24 cellular contexts compared by ENCODE assay signal in genomic region chr4:110132822-110133719, GRCh38.
A peak's percentile ranks its signal among the peaks of the same experiment; 100 is the strongest.
DNase-seq lines count a peak whose midpoint lies in the region; ATAC-seq and TF ChIP-seq lines count a peak whose summit lies in the region.
"Had no signal": no experiment of that assay in that cellular context is flagged by ENCODE, and none has a peak within 500 bp of the region (broad histone marks: within the 10 kb centered on the region; RNA-seq: fewer than 3 reads in every experiment).

No MANE protein-coding gene starts in this region.

- no peaks in the 10 kb centered on the region for H3K27me3 ChIP-seq in PC-3 (ENCODE audit: low read length)
- no peaks in the 10 kb centered on the region for H3K27me3 ChIP-seq in transverse colon
- H3K27me3 ChIP-seq in prostate gland (replicated peaks; ENCODE audit: insufficient read depth), result no peaks in the 10 kb centered on the region
- no peaks in the 10 kb centered on the region for H3K27me3 ChIP-seq in HAP-1 (ENCODE audit: low read depth)
- H3K27me3 ChIP-seq: BLaER1 treated with 17β-estradiol and CSF1 and Interleukin-3, amounts not matched to agents 10 nM and 100 nM; gastrocnemius medialis; suprapubic skin had no signal

- H4K20me1 ChIP-seq in PC-3 (ENCODE audit: low read length), result no peaks in the 10 kb centered on the region
- H4K20me1 ChIP-seq: BLaER1 treated with 17β-estradiol and CSF1 and Interleukin-3, amounts not matched to agents 10 nM and 100 nM had no signal

- H3K79me2 ChIP-seq in PC-3 (ENCODE audit: low read length), result no peaks in the 10 kb centered on the region
- H3K79me2 ChIP-seq: parathyroid adenoma had no signal

- H2AFZ ChIP-seq in PC-3 (ENCODE audit: low read length), result no peak overlapping the region
- H2AFZ ChIP-seq: parathyroid adenoma had no signal

- peak; percentile 15 for DNase-seq in NCI-H510A treated with DMSO at 0.1 percent for 48 hours (lab: John Stamatoyannopoulos, UW)
- no peak for DNase-seq in NCI-H510A (lab: John Stamatoyannopoulos, UW)
- DNase-seq in PC-3, result peak; percentile 11
- DNase-seq in left colon, result peak in 1 of 2 donors; percentile 25
- peak; percentile 29 for DNase-seq in transverse colon
- DNase-seq in prostate gland (ENCODE audit: low spot score), result no peak
- no peak for DNase-seq in SK-N-DZ (ENCODE audit: low spot score)
- no peak for DNase-seq in HAP-1 (ENCODE audit: low spot score in 2 of 2)
- DNase-seq: activated B cell treated with CpG ODN at 0.5 μM for 24 hours; activated CD4-positive, alpha-beta T cell treated with anti-CD3 and anti-CD28 coated beads, Interleukin-2, amount 50 U/mL, for 48 hours; activated gamma-delta T cell; DMS79 treated with DMSO at 0.1 percent for 48 hours; gastrocnemius medialis; GOT3; natural killer cell; NCI-H1092 treated with DMSO at 0.1 percent for 48 hours; NCI-H2171 treated with DMSO at 0.1 percent for 48 hours; T-helper 2 cell had no signal

- no TSS peak for BruUV-seq in PC-3 (replicated peaks; lab: Mats Ljungman, UMichigan)

- no peak overlapping the region for H3K9ac ChIP-seq in PC-3 (ENCODE audit: low read length)
- H3K9ac ChIP-seq: BLaER1 treated with 17β-estradiol and CSF1 and Interleukin-3, amounts not matched to agents 10 nM and 100 nM; parathyroid adenoma had no signal

- no peaks in the 10 kb centered on the region for H3K36me3 ChIP-seq in PC-3 (ENCODE audit: low read depth, low read length)
- no peaks in the 10 kb centered on the region for H3K36me3 ChIP-seq in transverse colon
- H3K36me3 ChIP-seq in prostate gland, result no peaks in the 10 kb centered on the region
- peaks cover 4% of the 10 kb centered on the region; the same call in 1 of the 2 replicates for H3K36me3 ChIP-seq in HAP-1 (replicated peaks)
- H3K36me3 ChIP-seq: gastrocnemius medialis, suprapubic skin had no signal

- in situ Hi-C loops in transverse colon (cut with MboI; ENCODE audit: low pct_ligation_motif_present in 1 of 4, low pct_unique_long_range_greater_than_20kb in 1 of 4, low sequenced_read_pairs in 3 of 4) (no loop called here), HAP-1 (cut with MboI; ENCODE audit: low sequenced_read_pairs) (no loop called here)

- POLR2A ChIA-PET in PC-3 (lab: Charles Lee; ENCODE audit: unreplicated experiment), result interaction anchor here (0.7 kb wide), 1 partner anchor 1176 kb away, joined by 4 read pairs; no protein-coding TSS in a partner anchor

- intact Hi-C loops in PC-3 (cut with micrococcal nuclease), result no loop called here
- intact Hi-C loops in left colon (cut with DNase I, micrococcal nuclease), result no loop called here
- intact Hi-C loops in transverse colon (cut with DNase I; ENCODE audit: low total_unique reads), result no loop called here
- intact Hi-C loops in prostate gland (cut with DNase I), result no loop called here

- TF ChIP-seq EP300 in transverse colon (IDR thresholded peaks at IDR 0.05; ENCODE audit: low read depth), result no peak

- no peak for TF ChIP-seq CTCF in PC-3 (conservative IDR thresholded peaks at IDR 0.05; ENCODE audit: low read depth, low read length)
- no peak for TF ChIP-seq CTCF in transverse colon (IDR thresholded peaks at IDR 0.05)
- TF ChIP-seq CTCF in prostate gland (IDR thresholded peaks at IDR 0.05), result no peak

- H3K4me3 ChIP-seq in PC-3 (ENCODE audit: low read length), result no peak overlapping the region
- H3K4me3 ChIP-seq in transverse colon, result no peak overlapping the region
- H3K4me3 ChIP-seq in prostate gland, result no peak overlapping the region
- no peak overlapping the region for H3K4me3 ChIP-seq in HAP-1
- H3K4me3 ChIP-seq: A549; BLaER1 treated with 17β-estradiol and CSF1 and Interleukin-3, amounts not matched to agents 10 nM and 100 nM; gastrocnemius medialis; SK-N-MC; suprapubic skin had no signal

- 57 to 63% methylated on average over 3 to 6 of the region's 6 CpGs for WGBS in transverse colon (ENCODE audit: low coverage in 1 of 2), 2 donors
- WGBS in prostate gland, result 74% methylated on average over 6 of the region's 6 CpGs

- ATAC-seq in PC-3 (no peak), left colon (peak; percentile 57)
- ATAC-seq: A549, gastrocnemius medialis, natural killer cell, sciatic nerve had no signal

- H3K4me2 ChIP-seq in PC-3 (ENCODE audit: low read length), result no peak overlapping the region
- H3K4me2 ChIP-seq: A549; BLaER1 treated with 17β-estradiol and CSF1 and Interleukin-3, amounts not matched to agents 10 nM and 100 nM had no signal

- TF ChIP-seq POLR2A in transverse colon (IDR thresholded peaks at IDR 0.05) (no peak), prostate gland (IDR thresholded peaks at IDR 0.05) (no peak)

- CTCF ChIA-PET in PC-3 (lab: Charles Lee), result no interaction called here

- H3K9me2 ChIP-seq in PC-3 (replicated peaks; ENCODE audit: low read length), result no peaks in the 10 kb centered on the region

- H3K4me1 ChIP-seq in PC-3 (ENCODE audit: insufficient read depth, low read length) (peaks cover 4% of the 10 kb centered on the region; the same call in 1 of the 2 replicates), transverse colon (peaks cover 0 to 51% (median 16%) of the 10 kb centered on the region in 4 donors), prostate gland (replicated peaks) (no peaks in the 10 kb centered on the region), HAP-1 (no peaks in the 10 kb centered on the region)
- H3K4me1 ChIP-seq: A549; BLaER1 treated with 17β-estradiol and CSF1 and Interleukin-3, amounts not matched to agents 10 nM and 100 nM; gastrocnemius medialis; parathyroid adenoma had no signal

- no peaks in the 10 kb centered on the region for H3K9me3 ChIP-seq in PC-3 (ENCODE audit: low read length)
- H3K9me3 ChIP-seq in transverse colon, result no peaks in the 10 kb centered on the region
- H3K9me3 ChIP-seq in prostate gland, result no peaks in the 10 kb centered on the region
- H3K9me3 ChIP-seq in HAP-1, result no peaks in the 10 kb centered on the region
- H3K9me3 ChIP-seq: A549; BLaER1 treated with 17β-estradiol and CSF1 and Interleukin-3, amounts not matched to agents 10 nM and 100 nM; gastrocnemius medialis; suprapubic skin had no signal

- H3F3A ChIP-seq in PC-3 (ENCODE audit: low read length, unreplicated experiment), result no peaks in the 10 kb centered on the region

- H3K27ac ChIP-seq in PC-3 (ENCODE audit: low read length) (no peak overlapping the region), transverse colon (peak overlapping the region; percentile 50 to 67 (median 56)), prostate gland (no peak overlapping the region)
- H3K27ac ChIP-seq: A549; BLaER1 treated with 17β-estradiol and CSF1 and Interleukin-3, amounts not matched to agents 10 nM and 100 nM; gastrocnemius medialis; parathyroid adenoma; SK-N-MC; suprapubic skin had no signal

Comparison
In these comparisons a context has a peak if more than half of its experiments do, and no peak if none do; other contexts are left out.
1. DNase-seq: peak in NCI-H510A treated with DMSO at 0.1 percent for 48 hours (single experiment), PC-3 (single experiment) and transverse colon (single experiment); none in NCI-H510A (single experiment), prostate gland (single experiment), SK-N-DZ (single experiment) and HAP-1 (0 of 2).
2. H3K27ac ChIP-seq: peak in transverse colon (4 of 4); none in PC-3 (single experiment) and prostate gland (0 of 2).